Comparison of ENCODE assay signal across 8 cellular contexts in genomic region chr10:43255644-43256431, GRCh38. TPM values are rescaled to one million over a fixed set of nuclear protein-coding genes. Genes with fewer than 3 reads are reported as not detected.
A peak's percentile ranks its signal among the peaks of the same experiment; 100 is the strongest.
DNase-seq lines count a peak whose midpoint lies in the region; ATAC-seq and TF ChIP-seq lines count a peak whose summit lies in the region.

No MANE protein-coding gene starts in this region.

- H3K79me2 ChIP-seq in GM23248 (ENCODE audit: insufficient read depth) = no peaks in the 10 kb centered on the region

- in situ Hi-C loops in GM23248 (cut with MboI) = no loop called here

- ATAC-seq in left colon = peak; percentile 48

- peak in 5 of 6 experiments; percentile 9 to 48 (median 47) for TF ChIP-seq CTCF in adrenal gland (IDR thresholded peaks at IDR 0.05)

- no peak overlapping the region for H3K9ac ChIP-seq in GM23248

- no peak overlapping the region for H3K27ac ChIP-seq in GM23248
- H3K27ac ChIP-seq in adrenal gland = no peak overlapping the region

- H3F3A ChIP-seq in GM23248 (ENCODE audit: insufficient read depth) = no peaks in the 10 kb centered on the region

- intact Hi-C loops in adrenal gland (cut with DNase I) (no loop called here), left colon (cut with DNase I, micrococcal nuclease) (no loop called here)

- no peaks in the 10 kb centered on the region for H4K20me1 ChIP-seq in GM23248 (ENCODE audit: insufficient read depth)

- 56 to 71% methylated on average over 8 to 9 of the region's 9 CpGs for WGBS in GM23248 (ENCODE audit: low coverage in 1 of 2, low lambda C conversion rate in 2 of 2, missing lambda C conversion rate in 2 of 2), 2 experiments
- 67 to 84% (median 67%) methylated on average over 5 to 9 of the region's 9 CpGs for WGBS in adrenal gland, 4 donors

- H3K4me3 ChIP-seq in GM23248 (no peak overlapping the region), adrenal gland (no peak overlapping the region)

- no peaks in the 10 kb centered on the region for H3K9me2 ChIP-seq in GM23248 (ENCODE audit: insufficient read depth)

- H3K9me3 ChIP-seq in GM23248 (ENCODE audit: low read depth) (no peaks in the 10 kb centered on the region), adrenal gland (replicated peaks in 1 of 3) (no peaks in the 10 kb centered on the region)

- peak; percentile 52 for DNase-seq in stimulated activated CD4-positive, alpha-beta T cell treated with anti-CD3 and anti-CD28 coated beads, Interleukin-15, amount 100 ng/mL, for 24 hours
- no peak for DNase-seq in stimulated activated CD4-positive, alpha-beta T cell treated with anti-CD3 and anti-CD28 coated beads, Interleukin-4, amount 100 ng/mL, for 4 hours
- DNase-seq in GM23248 (peak; percentile 56), NCI-H1694 (lab: John Stamatoyannopoulos, UW) (peak; percentile 34), adrenal gland (peak in 6 of 7 donors; percentile 33 to 53 (median 44)), left colon (no peak), NCI-H1930 (lab: John Stamatoyannopoulos, UW) (no peak)
- DNase-seq in effector CD8-positive, alpha-beta T cell (lab: John Stamatoyannopoulos, UW) = no peak

- no peaks in the 10 kb centered on the region for H3K4me1 ChIP-seq in GM23248 (ENCODE audit: insufficient read depth)
- H3K4me1 ChIP-seq in adrenal gland (replicated peaks in 1 of 2) = peaks cover 0 to 6% of the 10 kb centered on the region in 2 donors

- H3K27me3 ChIP-seq in GM23248 (replicated peaks; ENCODE audit: insufficient read depth) (no peaks in the 10 kb centered on the region), adrenal gland (no peaks in the 10 kb centered on the region)

- no peak overlapping the region for H3K4me2 ChIP-seq in GM23248 (ENCODE audit: unreplicated experiment)

- H3K36me3 ChIP-seq in GM23248 (ENCODE audit: low read depth) (no peaks in the 10 kb centered on the region), adrenal gland (replicated peaks in 1 of 2) (no peaks in the 10 kb centered on the region)

- no peak overlapping the region for H2AFZ ChIP-seq in GM23248

- no peak for TF ChIP-seq POLR2A in adrenal gland (IDR thresholded peaks at IDR 0.05)

RNA-seq across cellular contexts. Expression of gene RASGEF1A, which starts 11.0 kb away (rescaled TPM):
- total RNA-seq in GM23248 (2014; rRNA removed; shearing (Covaris generic)) = 0.11 TPM in 1 of 2 replicates, not detected in the other
- 0.28 TPM in 1 of 2 replicates, not detected in the other for polyA plus RNA-seq in GM23248 (2016; fragmentation: Nextera tagmentation; extraction: Ambion mirVana)
- total RNA-seq in adrenal gland = 1 to 10 TPM; 1.0 to 8.1 (median 2.4) TPM
- polyA plus RNA-seq in adrenal gland = 10 to 100 TPM in 1 of 3 donors, 1 to 10 TPM in 1, under 1 TPM in 1; 0.98 to 11.3 (median 2.0) TPM
- total RNA-seq in left colon = 1 to 10 TPM in 1 of 2 donors, under 1 TPM in 1; 0.47 to 2.7 TPM

Comparison
In these comparisons a context has a peak if more than half of its experiments do, and no peak if none do; other contexts are left out.
1. DNase-seq: peak in stimulated activated CD4-positive, alpha-beta T cell treated with anti-CD3 and anti-CD28 coated beads, Interleukin-15, amount 100 ng/mL, for 24 hours (single experiment), GM23248 (single experiment), NCI-H1694 (single experiment) and adrenal gland (6 of 7); none in stimulated activated CD4-positive, alpha-beta T cell treated with anti-CD3 and anti-CD28 coated beads, Interleukin-4, amount 100 ng/mL, for 4 hours (0 of 2), left colon (0 of 2), NCI-H1930 (0 of 2) and effector CD8-positive, alpha-beta T cell (single experiment).